Comparison of ENCODE assay signal across 24 cellular contexts in genomic region chr12:5739862-5740370, GRCh38.
"Had no signal": no experiment of that assay in that cellular context is flagged by ENCODE, and none has a peak within 500 bp of the region (broad histone marks: within the 10 kb centered on the region; RNA-seq: fewer than 3 reads in every experiment).

No MANE protein-coding gene starts in this region.

- H3K27me3 ChIP-seq: colonic mucosa, gastrocnemius medialis, heart right ventricle, right lobe of liver, spleen, tibial artery, upper lobe of right lung had no signal

- H3K27ac Mint-ChIP-seq: naive B cell; nephron; stimulated activated memory B cell treated with anti-CD40 and anti-IgM and Interleukin-4, amounts not matched to agents 10 μg/mL and 1 μg/mL and 100 μg/mL, for 72 hours; stimulated activated naive CD8-positive, alpha-beta T cell treated with anti-CD3 and anti-CD28 coated beads, Interleukin-15, Interleukin-2, amounts not matched to agents 100 ng/mL and 50 ng/mL, for 24 hours had no signal

- H3K36me3 ChIP-seq: colonic mucosa, gastrocnemius medialis, left ventricle myocardium inferior, lower lobe of right lung, right lobe of liver, spleen, tibial artery, upper lobe of right lung had no signal

- H3K36me3 Mint-ChIP-seq: naive B cell; stimulated activated memory B cell treated with anti-CD40 and anti-IgM and Interleukin-4, amounts not matched to agents 10 μg/mL and 1 μg/mL and 100 μg/mL, for 72 hours had no signal

- FAIRE-seq: islet of Langerhans had no signal

- H3K4me3 ChIP-seq: colonic mucosa, gastrocnemius medialis, heart right ventricle, left ventricle myocardium inferior, lower lobe of right lung, psoas muscle, right lobe of liver, spleen, tibial artery, upper lobe of right lung had no signal

- H3K27ac ChIP-seq: colonic mucosa, gastrocnemius medialis, heart right ventricle, left ventricle myocardium inferior, lower lobe of right lung, parathyroid adenoma, psoas muscle, right lobe of liver, spleen, tibial artery, upper lobe of right lung had no signal

- H3K4me1 Mint-ChIP-seq: naive B cell; stimulated activated memory B cell treated with anti-CD40 and anti-IgM and Interleukin-4, amounts not matched to agents 10 μg/mL and 1 μg/mL and 100 μg/mL, for 72 hours had no signal

- H3K4me3 Mint-ChIP-seq: nephron; stimulated activated memory B cell treated with anti-CD40 and anti-IgM and Interleukin-4, amounts not matched to agents 10 μg/mL and 1 μg/mL and 100 μg/mL, for 72 hours; stimulated activated naive CD8-positive, alpha-beta T cell treated with anti-CD3 and anti-CD28 coated beads, Interleukin-15, Interleukin-2, amounts not matched to agents 100 ng/mL and 50 ng/mL, for 24 hours had no signal

- H3K4me1 ChIP-seq: colonic mucosa, gastrocnemius medialis, lower lobe of right lung, parathyroid adenoma, psoas muscle, right lobe of liver, spleen, tibial artery, upper lobe of right lung had no signal

- H3K27me3 Mint-ChIP-seq: stimulated activated naive CD8-positive, alpha-beta T cell treated with anti-CD3 and anti-CD28 coated beads, Interleukin-15, Interleukin-2, amounts not matched to agents 100 ng/mL and 50 ng/mL, for 24 hours had no signal

- DNase-seq: colonic mucosa; dermis blood vessel endothelial cell; effector CD4-positive, alpha-beta T cell; gastrocnemius medialis; heart right ventricle; hypothalamus; left ventricle myocardium inferior; lower lobe of right lung; mesenchymal stem cell; naive B cell; psoas muscle; retina; right lobe of liver; spleen; stimulated activated CD4-positive, alpha-beta T cell treated with anti-CD3 and anti-CD28 coated beads, Interleukin-15, amount 100 ng/mL, for 24 hours; stimulated activated CD4-positive, alpha-beta T cell treated with anti-CD3 and anti-CD28 coated beads, Interleukin-1b, Interleukin-23, amount 100 ng/mL, for 48 hours; stimulated activated CD4-positive, alpha-beta T cell treated with anti-CD3 and anti-CD28 coated beads, Interleukin-4, amount 100 ng/mL, for 24 hours; tibial artery; upper lobe of right lung had no signal

- H3K9me3 Mint-ChIP-seq: naive B cell; nephron; stimulated activated memory B cell treated with anti-CD40 and anti-IgM and Interleukin-4, amounts not matched to agents 10 μg/mL and 1 μg/mL and 100 μg/mL, for 72 hours; stimulated activated naive CD8-positive, alpha-beta T cell treated with anti-CD3 and anti-CD28 coated beads, Interleukin-15, Interleukin-2, amounts not matched to agents 100 ng/mL and 50 ng/mL, for 24 hours had no signal

- H3K9me3 ChIP-seq: colonic mucosa, gastrocnemius medialis, heart right ventricle, left ventricle myocardium inferior, lower lobe of right lung, psoas muscle, right lobe of liver, spleen, tibial artery, upper lobe of right lung had no signal
